19 cellular contexts compared by ENCODE assay signal in the genomic region with DNA sequence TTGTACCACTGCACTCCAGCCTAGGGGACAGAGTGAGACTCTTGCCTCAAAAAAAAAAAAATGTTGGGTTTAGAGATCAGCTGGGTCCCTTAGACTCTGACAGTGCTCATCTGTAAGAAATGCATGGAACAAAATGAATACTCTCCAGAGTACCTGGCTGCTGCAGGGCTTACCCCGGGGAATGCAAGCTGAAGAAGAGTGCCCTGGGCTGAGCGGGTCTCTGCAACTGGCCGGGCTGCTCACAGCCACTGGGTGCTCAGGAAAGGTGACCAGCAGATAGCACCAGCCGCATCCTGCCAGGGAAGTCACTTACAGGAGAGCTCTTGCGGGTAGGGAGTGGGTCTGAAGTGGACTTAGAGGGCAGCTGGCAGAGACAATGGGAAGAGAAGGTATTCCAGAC.
DNase-seq lines count a peak whose midpoint lies in the region; ATAC-seq, FAIRE-seq and TF ChIP-seq lines count a peak whose summit lies in the region.
"Had no signal": no experiment of that assay in that cellular context is flagged by ENCODE, and none has a peak within 500 bp of the region (broad histone marks: within the 10 kb centered on the region; RNA-seq: fewer than 3 reads in every experiment).

No MANE protein-coding gene starts in this region.

- no peak overlapping the region for H4K5ac ChIP-seq in mesendoderm (ENCODE audit: low read length)

- H3K23ac ChIP-seq in mesendoderm (ENCODE audit: low read length): no peak overlapping the region

- no peaks in the 10 kb centered on the region for H3K27me3 Mint-ChIP-seq in CD8-positive, alpha-beta T cell (ENCODE audit: low read depth)
- H3K27me3 Mint-ChIP-seq in astrocyte (ENCODE audit: low read depth, unreplicated experiment): no peaks in the 10 kb centered on the region
- H3K27me3 Mint-ChIP-seq in stimulated activated naive B cell treated with anti-CD40 and anti-IgM and Interleukin-4, amounts not matched to agents 10 μg/mL and 1 μg/mL and 100 μg/mL, for 72 hours: no peaks in the 10 kb centered on the region

- H4K20me1 ChIP-seq in astrocyte (ENCODE audit: insufficient read depth, low read length): no peaks in the 10 kb centered on the region

- DNase-seq in CD8-positive, alpha-beta T cell: no peak
- no peak for DNase-seq in astrocyte (ENCODE audit: low read depth)
- DNase-seq in mesendoderm: no peak
- DNase-seq in stimulated activated naive B cell treated with anti-CD40 and anti-IgM and Interleukin-4, amounts not matched to agents 10 μg/mL and 1 μg/mL and 100 μg/mL, for 72 hours: no peak
- no peak for DNase-seq in foreskin keratinocyte
- no peak for DNase-seq in GM19240 (ENCODE audit: insufficient read length, low spot score)
- no peak for DNase-seq in left lobe of liver (ENCODE audit: low spot score)
- DNase-seq in NCI-H446 (lab: John Stamatoyannopoulos, UW): no peak
- DNase-seq: activated naive CD4-positive, alpha-beta T cell; amniotic stem cell; Caco-2; naive thymus-derived CD4-positive, alpha-beta T cell; NCI-H1417; PC-3; small intestine; stimulated activated CD4-positive, alpha-beta T cell treated with anti-CD3 and anti-CD28 coated beads, Interleukin-4, amount 100 ng/mL, for 24 hours had no signal

- no peaks in the 10 kb centered on the region for H3K27me3 ChIP-seq in CD8-positive, alpha-beta T cell (ENCODE audit: insufficient read depth, low read length)
- H3K27me3 ChIP-seq in astrocyte (ENCODE audit: insufficient read depth, low read length) (no peaks in the 10 kb centered on the region), mesendoderm (ENCODE audit: insufficient read depth, low read length, poor library complexity) (no peaks in the 10 kb centered on the region), foreskin keratinocyte (no peaks in the 10 kb centered on the region)
- H3K27me3 ChIP-seq: cardiac muscle cell had no signal

- H4K8ac ChIP-seq in mesendoderm (ENCODE audit: low read depth, low read length): no peak overlapping the region

- peak overlapping the region; percentile 97 for H3K4ac ChIP-seq in mesendoderm (ENCODE audit: low read depth, low read length)

- H3K27ac Mint-ChIP-seq in CD8-positive, alpha-beta T cell: peak overlapping the region; percentile 77
- H3K27ac Mint-ChIP-seq in astrocyte (ENCODE audit: unreplicated experiment): peak overlapping the region; percentile 11
- H3K27ac Mint-ChIP-seq in stimulated activated naive B cell treated with anti-CD40 and anti-IgM and Interleukin-4, amounts not matched to agents 10 μg/mL and 1 μg/mL and 100 μg/mL, for 72 hours: peak overlapping the region; percentile 9

- POLR2A ChIA-PET in CD8-positive, alpha-beta T cell (lab: Charles Lee): interaction anchor here (0.5 kb wide), 1 partner anchor 14 kb away, joined by 3 read pairs; no protein-coding TSS in a partner anchor

- H3K4me1 Mint-ChIP-seq in CD8-positive, alpha-beta T cell (ENCODE audit: low read depth): peaks cover 85% of the 10 kb centered on the region
- H3K4me1 Mint-ChIP-seq in astrocyte (ENCODE audit: low read depth, unreplicated experiment): peaks cover 38% of the 10 kb centered on the region
- peaks cover 70 to 91% of the 10 kb centered on the region in 2 donors for H3K4me1 Mint-ChIP-seq in stimulated activated naive B cell treated with anti-CD40 and anti-IgM and Interleukin-4, amounts not matched to agents 10 μg/mL and 1 μg/mL and 100 μg/mL, for 72 hours

- H3K18ac ChIP-seq in mesendoderm (ENCODE audit: low read length): no peak overlapping the region

- FAIRE-seq in astrocyte (lab: Jason Lieb, UNC): no peak
- FAIRE-seq: GM18507, small intestine had no signal

- H2AK5ac ChIP-seq in mesendoderm (ENCODE audit: low read length): peak overlapping the region; percentile 39

- no peak overlapping the region for H2AFZ ChIP-seq in astrocyte (ENCODE audit: low read depth, low read length)

- TF ChIP-seq CTCF in CD8-positive, alpha-beta T cell (IDR thresholded peaks at IDR 0.05): no peak
- TF ChIP-seq CTCF in astrocyte (IDR thresholded peaks at IDR 0.05; ENCODE audit: insufficient read depth, low read depth, low read length) (no peak), foreskin keratinocyte (conservative IDR thresholded peaks at IDR 0.05) (no peak)

- WGBS in mesendoderm (ENCODE audit: extremely low coverage, insufficient coverage, low lambda C conversion rate): no CpG with 5 or more reads among the region's 5 CpGs

- H3K4me3 Mint-ChIP-seq in CD8-positive, alpha-beta T cell: no peak overlapping the region
- no peak overlapping the region for H3K4me3 Mint-ChIP-seq in astrocyte (ENCODE audit: unreplicated experiment)
- no peak overlapping the region for H3K4me3 Mint-ChIP-seq in stimulated activated naive B cell treated with anti-CD40 and anti-IgM and Interleukin-4, amounts not matched to agents 10 μg/mL and 1 μg/mL and 100 μg/mL, for 72 hours

- intact Hi-C loops in CD8-positive, alpha-beta T cell (cut with DNase I, micrococcal nuclease): loop anchor here (5.0 kb wide), 3 partner anchors 36 to 51 kb away; no protein-coding TSS in a partner anchor

- H3K4me2 ChIP-seq in astrocyte (ENCODE audit: low read length): no peak overlapping the region
- no peak overlapping the region for H3K4me2 ChIP-seq in mesendoderm (ENCODE audit: low read length)

- no peaks in the 10 kb centered on the region for H3K9me3 Mint-ChIP-seq in CD8-positive, alpha-beta T cell
- peaks cover 4% of the 10 kb centered on the region for H3K9me3 Mint-ChIP-seq in astrocyte (ENCODE audit: unreplicated experiment)
- H3K9me3 Mint-ChIP-seq in stimulated activated naive B cell treated with anti-CD40 and anti-IgM and Interleukin-4, amounts not matched to agents 10 μg/mL and 1 μg/mL and 100 μg/mL, for 72 hours: no peaks in the 10 kb centered on the region

- peak overlapping the region; percentile 27 for H2BK15ac ChIP-seq in mesendoderm (replicated peaks; ENCODE audit: low read depth)

- CTCF ChIA-PET in CD8-positive, alpha-beta T cell (lab: Charles Lee): interaction anchor here (1.6 kb wide), 1 partner anchor 90 kb away, joined by 3 read pairs; no protein-coding TSS in a partner anchor

- H3K79me2 ChIP-seq in astrocyte (ENCODE audit: insufficient read depth, low read length) (no peaks in the 10 kb centered on the region), mesendoderm (ENCODE audit: control insufficient read depth, insufficient read depth, low read length) (no peaks in the 10 kb centered on the region)

- H3K36me3 ChIP-seq in CD8-positive, alpha-beta T cell (ENCODE audit: insufficient read depth, low read length): no peaks in the 10 kb centered on the region
- no peaks in the 10 kb centered on the region for H3K36me3 ChIP-seq in astrocyte (ENCODE audit: insufficient read depth, low read length)
- no peaks in the 10 kb centered on the region for H3K36me3 ChIP-seq in mesendoderm (ENCODE audit: control insufficient read depth, insufficient read depth, low read length)
- H3K36me3 ChIP-seq: cardiac muscle cell had no signal

- peak overlapping the region; percentile 66 for H3K56ac ChIP-seq in mesendoderm (ENCODE audit: low read length)

- peaks cover 64% of the 10 kb centered on the region for H3K4me1 ChIP-seq in CD8-positive, alpha-beta T cell (ENCODE audit: insufficient read depth, low read length)
- H3K4me1 ChIP-seq in astrocyte (ENCODE audit: insufficient read depth, low read length) (peaks cover 18% of the 10 kb centered on the region), mesendoderm (ENCODE audit: control insufficient read depth, low read depth, low read length) (peaks cover 37% of the 10 kb centered on the region), foreskin keratinocyte (peaks cover 3% of the 10 kb centered on the region)
- H3K4me1 ChIP-seq: Caco-2 had no signal

- no peaks in the 10 kb centered on the region for H3K9me3 ChIP-seq in CD8-positive, alpha-beta T cell (ENCODE audit: low read length)
- no peaks in the 10 kb centered on the region for H3K9me3 ChIP-seq in astrocyte (ENCODE audit: insufficient read depth, low read depth, low read length)
- H3K9me3 ChIP-seq: Caco-2 had no signal

- no peak overlapping the region for H2BK120ac ChIP-seq in mesendoderm (ENCODE audit: low read depth, low read length)

- H3K4me3 ChIP-seq in CD8-positive, alpha-beta T cell (ENCODE audit: low read depth, low read length): no peak overlapping the region
- H3K4me3 ChIP-seq in astrocyte (ENCODE audit: insufficient read depth, low read depth, low read length) (no peak overlapping the region), mesendoderm (ENCODE audit: low read length) (no peak overlapping the region)
- H3K4me3 ChIP-seq: cardiac muscle cell, lung had no signal

- ATAC-seq in CD8-positive, alpha-beta T cell: no peak
- no peak for ATAC-seq in stimulated activated naive B cell treated with anti-CD40 and anti-IgM and Interleukin-4, amounts not matched to agents 10 μg/mL and 1 μg/mL and 100 μg/mL, for 72 hours (replicated peaks)
- ATAC-seq in foreskin keratinocyte (no peak), left lobe of liver (no peak)
- ATAC-seq: naive thymus-derived CD4-positive, alpha-beta T cell; PC-3 had no signal

- no peak overlapping the region for H3K27ac ChIP-seq in CD8-positive, alpha-beta T cell (ENCODE audit: low read depth, low read length)
- H3K27ac ChIP-seq in astrocyte (ENCODE audit: low read depth, low read length) (no peak overlapping the region), mesendoderm (ENCODE audit: low read depth, low read length) (peak overlapping the region; percentile 40), foreskin keratinocyte (no peak overlapping the region)
- H3K27ac ChIP-seq: cardiac muscle cell had no signal

- H3K9ac ChIP-seq in astrocyte (ENCODE audit: low read length) (no peak overlapping the region), mesendoderm (ENCODE audit: low read length) (no peak overlapping the region)

- H2BK5ac ChIP-seq in mesendoderm (ENCODE audit: low read length): peak overlapping the region; percentile 83

- no peaks in the 10 kb centered on the region for H3K79me1 ChIP-seq in mesendoderm (ENCODE audit: low read length)

- no peaks in the 10 kb centered on the region for H3K36me3 Mint-ChIP-seq in CD8-positive, alpha-beta T cell
- no peaks in the 10 kb centered on the region for H3K36me3 Mint-ChIP-seq in astrocyte (ENCODE audit: low read depth, unreplicated experiment)
- H3K36me3 Mint-ChIP-seq in stimulated activated naive B cell treated with anti-CD40 and anti-IgM and Interleukin-4, amounts not matched to agents 10 μg/mL and 1 μg/mL and 100 μg/mL, for 72 hours: peaks cover 0 to 3% of the 10 kb centered on the region in 2 donors
- H3K36me3 Mint-ChIP-seq: naive thymus-derived CD4-positive, alpha-beta T cell had no signal

Comparison
In these comparisons a context has a peak if more than half of its experiments do, and no peak if none do; other contexts are left out.
1. H3K27ac Mint-ChIP-seq: peak in every context shown above with its lines; median percentile 77 in CD8-positive, alpha-beta T cell; 11 in astrocyte; 9 in stimulated activated naive B cell treated with anti-CD40 and anti-IgM and Interleukin-4, amounts not matched to agents 10 μg/mL and 1 μg/mL and 100 μg/mL, for 72 hours.